In genomic region chr20:45487231-45487635, GRCh38 we compare ENCODE assay signal across 16 cellular contexts. TPM values are rescaled to one million over a fixed set of nuclear protein-coding genes. Genes with fewer than 3 reads are reported as not detected.
DNase-seq lines count a peak whose midpoint lies in the region; ATAC-seq and TF ChIP-seq lines count a peak whose summit lies in the region.
"Had no signal": no experiment of that assay in that cellular context is flagged by ENCODE, and none has a peak within 500 bp of the region (broad histone marks: within the 10 kb centered on the region; RNA-seq: fewer than 3 reads in every experiment).

No MANE protein-coding gene starts in this region.

- ATAC-seq in RWPE2 (ENCODE audit: low read depth) (no peak), HG02852 (IDR thresholded peaks at IDR 0.05; ENCODE audit: unreplicated experiment) (no peak), GM21825 (IDR thresholded peaks at IDR 0.05; ENCODE audit: unreplicated experiment) (no peak)

- DNase-seq in BE2C (no peak), H7 (peak; percentile 88), RWPE2 (ENCODE audit: low spot score) (peak; percentile 83), kidney epithelial cell (ENCODE audit: low read depth) (no peak), NCI-H510A treated with DMSO at 0.1 percent for 48 hours (lab: John Stamatoyannopoulos, UW) (no peak), COR-L47 (lab: John Stamatoyannopoulos, UW) (no peak)
- DNase-seq: activated CD4-positive, alpha-beta memory T cell treated with anti-CD3 and anti-CD28 coated beads for 36 hours; activated naive CD8-positive, alpha-beta T cell treated with anti-CD3 and anti-CD28 coated beads, Interleukin-2, amount 10 ng/mL, durations not matched to agents 7 days and 5 days; effector CD8-positive, alpha-beta T cell; NCI-H187; SIG-M5; stimulated activated CD4-positive, alpha-beta T cell treated with anti-CD3 and anti-CD28 coated beads, Interleukin-2, amount 100 ng/mL, for 24 hours had no signal

- H3K27me3 ChIP-seq in BE2C (peaks cover 41% of the 10 kb centered on the region), H7 (ENCODE audit: control insufficient read depth, insufficient read depth, low read length) (no peaks in the 10 kb centered on the region), RWPE2 (ENCODE audit: insufficient read depth, poor library complexity, severe bottlenecking) (peaks cover 16% of the 10 kb centered on the region), kidney epithelial cell (ENCODE audit: control insufficient read depth, insufficient read depth, low read length) (peaks cover 4% of the 10 kb centered on the region)

- no peak overlapping the region for H3K27ac ChIP-seq in RWPE2 (ENCODE audit: poor library complexity, severe bottlenecking)

- H3K4me3 ChIP-seq in BE2C (ENCODE audit: low read depth, low read length) = no peak overlapping the region
- H3K4me3 ChIP-seq in H7 (ENCODE audit: insufficient read depth, low read depth, low read length) = peak overlapping the region; percentile 13; the same call in 1 of the 2 replicates
- no peak overlapping the region for H3K4me3 ChIP-seq in RWPE2 (ENCODE audit: severe bottlenecking)
- no peak overlapping the region for H3K4me3 ChIP-seq in kidney epithelial cell (ENCODE audit: low read depth, low read length)

- no peaks in the 10 kb centered on the region for H3K9me3 ChIP-seq in BE2C
- H3K9me3 ChIP-seq in RWPE2 (ENCODE audit: severe bottlenecking) = no peaks in the 10 kb centered on the region

- H3K36me3 ChIP-seq in BE2C (no peaks in the 10 kb centered on the region), H7 (replicated peaks; ENCODE audit: control insufficient read depth, insufficient read depth, low read length) (no peaks in the 10 kb centered on the region), RWPE2 (ENCODE audit: low read depth) (no peaks in the 10 kb centered on the region), kidney epithelial cell (ENCODE audit: control insufficient read depth, insufficient read depth, low read length) (no peaks in the 10 kb centered on the region)

- peak; percentile 28; the same call in 1 of the 2 replicates for TF ChIP-seq CTCF in BE2C (IDR thresholded peaks at IDR 0.05; ENCODE audit: low read depth, low read length)
- TF ChIP-seq CTCF in RWPE2 (IDR thresholded peaks at IDR 0.05; ENCODE audit: poor library complexity, severe bottlenecking) = no peak
- TF ChIP-seq CTCF in kidney epithelial cell (IDR thresholded peaks at IDR 0.05; ENCODE audit: insufficient read depth, low read length, poor library complexity, severe bottlenecking) = peak; percentile 12

- H3K4me1 ChIP-seq in BE2C (peaks cover 6% of the 10 kb centered on the region), RWPE2 (ENCODE audit: insufficient read depth, poor library complexity, severe bottlenecking) (peaks cover 11% of the 10 kb centered on the region)

RNA-seq across cellular contexts. Expression of gene WFDC2, which starts 17.7 kb away (rescaled TPM):
- polyA plus RNA-seq in BE2C (2012; ENCODE audit: insufficient read depth, insufficient read length, low read depth) = not detected
- 10.0 and 16.5 TPM in 2 replicates for total RNA-seq in H7 (2014; rRNA removed; shearing (Covaris generic))
- total RNA-seq in kidney epithelial cell = 78.5 and 84.9 TPM in 2 replicates
- total RNA-seq: activated naive CD8-positive, alpha-beta T cell treated with anti-CD3 and anti-CD28 coated beads, Interleukin-2, amount 10 ng/mL, durations not matched to agents 7 days and 5 days; H4 had no signal
- polyA plus RNA-seq: neural cell had no signal

RNA-seq across cellular contexts. Expression of gene SPINT3, which starts 28.2 kb away (rescaled TPM):
- polyA plus RNA-seq in BE2C (2012; ENCODE audit: insufficient read depth, insufficient read length, low read depth) = not detected
- total RNA-seq in H7 (2014; rRNA removed; shearing (Covaris generic)) = not detected in 2 replicates
- total RNA-seq in kidney epithelial cell = not detected in 2 replicates
- total RNA-seq: activated CD4-positive, alpha-beta memory T cell treated with anti-CD3 and anti-CD28 coated beads for 36 hours; activated naive CD8-positive, alpha-beta T cell treated with anti-CD3 and anti-CD28 coated beads, Interleukin-2, amount 10 ng/mL, durations not matched to agents 7 days and 5 days; H4 had no signal
- polyA plus RNA-seq: neural cell had no signal

RNA-seq across cellular contexts. Expression of gene WFDC6, which starts 52.0 kb away (rescaled TPM):
- polyA plus RNA-seq in BE2C (2012; ENCODE audit: insufficient read depth, insufficient read length, low read depth) = not detected
- total RNA-seq in H7 (2014; rRNA removed; shearing (Covaris generic)) = not detected in 2 replicates
- total RNA-seq in kidney epithelial cell = not detected in 2 replicates
- total RNA-seq: activated CD4-positive, alpha-beta memory T cell treated with anti-CD3 and anti-CD28 coated beads for 36 hours; activated naive CD8-positive, alpha-beta T cell treated with anti-CD3 and anti-CD28 coated beads, Interleukin-2, amount 10 ng/mL, durations not matched to agents 7 days and 5 days; H4 had no signal
- polyA plus RNA-seq: neural cell had no signal

RNA-seq across cellular contexts. Expression of gene EPPIN, which starts 60.0 kb away (rescaled TPM):
- not detected for polyA plus RNA-seq in BE2C (2012; ENCODE audit: insufficient read depth, insufficient read length, low read depth)
- total RNA-seq in H7 (2014; rRNA removed; shearing (Covaris generic)) = 0.03 TPM in 1 of 2 replicates, not detected in the other
- not detected in 2 replicates for total RNA-seq in kidney epithelial cell
- total RNA-seq: activated CD4-positive, alpha-beta memory T cell treated with anti-CD3 and anti-CD28 coated beads for 36 hours; activated naive CD8-positive, alpha-beta T cell treated with anti-CD3 and anti-CD28 coated beads, Interleukin-2, amount 10 ng/mL, durations not matched to agents 7 days and 5 days; H4 had no signal
- polyA plus RNA-seq: neural cell had no signal

Comparison
In these comparisons a context has a peak if more than half of its experiments do, and no peak if none do; other contexts are left out.
1. DNase-seq: peak in H7 (single experiment) and RWPE2 (single experiment); none in BE2C (single experiment), kidney epithelial cell (single experiment), NCI-H510A treated with DMSO at 0.1 percent for 48 hours (single experiment) and COR-L47 (single experiment).